ENCODE assay signal across 16 cellular contexts in genomic region chr13:33571618-33572017, GRCh38.
DNase-seq lines count a peak whose midpoint lies in the region; ATAC-seq lines count a peak whose summit lies in the region.
"Had no signal": no experiment of that assay in that cellular context is flagged by ENCODE, and none has a peak within 500 bp of the region (broad histone marks: within the 10 kb centered on the region; RNA-seq: fewer than 3 reads in every experiment).

No MANE protein-coding gene starts in this region.

- H3K9me3 Mint-ChIP-seq in stimulated activated memory B cell treated with anti-CD40 and anti-IgM and Interleukin-4, amounts not matched to agents 10 μg/mL and 1 μg/mL and 100 μg/mL, for 72 hours = no peaks in the 10 kb centered on the region
- H3K9me3 Mint-ChIP-seq: endodermal cell, GM23338 had no signal

- DNase-seq in NCI-H82 (lab: John Stamatoyannopoulos, UW) (no peak), Right ventricle myocardium inferior (ENCODE audit: missing footprints) (no peak)
- no peak for DNase-seq in stimulated activated CD4-positive, alpha-beta T cell treated with anti-CD3 and anti-CD28 coated beads, Interleukin-4, amount 100 ng/mL, for 1 hour
- DNase-seq: BE2C, caudate nucleus, endodermal cell, mammary epithelial cell, NCI-H1417, right cardiac atrium had no signal

- H3K27ac Mint-ChIP-seq in stimulated activated memory B cell treated with anti-CD40 and anti-IgM and Interleukin-4, amounts not matched to agents 10 μg/mL and 1 μg/mL and 100 μg/mL, for 72 hours = no peak overlapping the region
- H3K27ac Mint-ChIP-seq: activated naive CD8-positive, alpha-beta T cell; endodermal cell; GM23338; type B pancreatic cell had no signal

- H3K27me3 Mint-ChIP-seq in stimulated activated memory B cell treated with anti-CD40 and anti-IgM and Interleukin-4, amounts not matched to agents 10 μg/mL and 1 μg/mL and 100 μg/mL, for 72 hours = no peaks in the 10 kb centered on the region
- H3K27me3 Mint-ChIP-seq: activated naive CD8-positive, alpha-beta T cell had no signal

- intact Hi-C loops in Right ventricle myocardium inferior (cut with DNase I) = no loop called here

- H3K4me3 Mint-ChIP-seq in stimulated activated memory B cell treated with anti-CD40 and anti-IgM and Interleukin-4, amounts not matched to agents 10 μg/mL and 1 μg/mL and 100 μg/mL, for 72 hours = no peak overlapping the region
- H3K4me3 Mint-ChIP-seq: activated naive CD8-positive, alpha-beta T cell; endodermal cell; GM23338; type B pancreatic cell had no signal

- ATAC-seq in GM18907 (IDR thresholded peaks at IDR 0.05; ENCODE audit: unreplicated experiment) = peak; percentile 87
- ATAC-seq in GM21717 (IDR thresholded peaks at IDR 0.05; ENCODE audit: unreplicated experiment) = peak; percentile 91
- peak; percentile 83 for ATAC-seq in HG03039 (IDR thresholded peaks at IDR 0.05; ENCODE audit: unreplicated experiment)
- peak; percentile 87 for ATAC-seq in stimulated activated memory B cell treated with anti-CD40 and anti-IgM and Interleukin-4, amounts not matched to agents 10 μg/mL and 1 μg/mL and 100 μg/mL, for 72 hours
- ATAC-seq in Right ventricle myocardium inferior = no peak
- ATAC-seq: GM23338, right cardiac atrium had no signal

- H3K4me1 Mint-ChIP-seq in stimulated activated memory B cell treated with anti-CD40 and anti-IgM and Interleukin-4, amounts not matched to agents 10 μg/mL and 1 μg/mL and 100 μg/mL, for 72 hours = peaks cover 13% of the 10 kb centered on the region
- H3K4me1 Mint-ChIP-seq: endodermal cell, GM23338 had no signal

- no peaks in the 10 kb centered on the region for H3K36me3 Mint-ChIP-seq in stimulated activated memory B cell treated with anti-CD40 and anti-IgM and Interleukin-4, amounts not matched to agents 10 μg/mL and 1 μg/mL and 100 μg/mL, for 72 hours
- H3K36me3 Mint-ChIP-seq: activated naive CD8-positive, alpha-beta T cell; type B pancreatic cell had no signal
